8 cellular contexts compared by ENCODE assay signal in the genomic region with DNA sequence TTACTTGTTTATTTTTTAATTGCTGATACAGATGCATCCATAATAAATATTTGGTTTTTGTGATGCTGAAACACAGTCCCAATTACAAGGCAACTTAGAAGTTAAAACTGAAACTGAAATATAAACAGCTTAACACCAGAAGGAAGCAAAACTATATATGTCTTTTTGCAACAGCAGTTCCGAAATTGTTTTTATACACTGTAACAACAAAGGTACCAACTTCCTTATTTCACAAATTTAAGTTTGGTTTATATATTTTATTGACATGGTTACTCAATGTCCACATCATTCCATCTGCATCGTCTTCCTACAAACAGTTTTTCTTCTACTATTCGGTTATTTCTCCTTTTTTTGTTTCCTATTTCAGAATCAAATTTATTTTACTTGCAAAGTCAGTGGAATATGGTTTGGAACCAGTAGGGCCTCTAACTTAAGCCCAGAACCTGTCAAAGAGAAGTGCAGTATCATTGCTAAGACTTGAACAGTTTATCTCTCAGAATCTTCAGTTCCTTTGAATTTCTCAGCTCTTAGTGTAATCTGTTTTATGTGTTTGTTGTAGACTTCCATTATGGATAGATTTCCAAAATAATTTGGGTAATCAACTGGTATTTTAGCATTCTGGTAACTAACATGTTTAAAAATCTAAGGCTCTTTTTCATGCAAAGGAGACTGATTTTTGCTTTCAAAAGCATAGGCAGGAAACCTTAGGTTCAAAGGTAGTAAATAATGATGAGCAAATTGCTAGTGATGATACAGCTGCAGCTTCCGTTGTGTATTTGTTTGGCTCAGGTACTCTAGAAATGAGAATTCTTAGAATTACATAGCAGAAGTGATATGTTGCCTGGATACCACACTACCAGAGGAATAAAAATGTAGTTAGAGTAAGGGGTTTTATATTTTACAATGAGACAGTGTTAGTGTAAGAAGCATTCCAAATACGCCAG. TPM values are rescaled to one million over a fixed set of nuclear protein-coding genes. Genes with fewer than 3 reads are reported as not detected.
A peak's percentile ranks its signal among the peaks of the same experiment; 100 is the strongest.
DNase-seq lines count a peak whose midpoint lies in the region; ATAC-seq and TF ChIP-seq lines count a peak whose summit lies in the region.

No MANE protein-coding gene starts in this region.

- intact Hi-C loops in CD8-positive, alpha-beta T cell (cut with DNase I, micrococcal nuclease), result loop anchor here (1.0 to 10.0 kb wide), 9 partner anchors 8 to 1775 kb away; a partner anchor contains a TSS

- POLR2A ChIA-PET in CD8-positive, alpha-beta T cell (lab: Charles Lee), result interaction anchor here (0.7 to 7.8 kb wide), 7 partner anchors 9 to 33 kb away, joined by 3 to 85 read pairs (median 5); a partner anchor contains a TSS
- POLR2A ChIA-PET in SK-N-SH (lab: Yijun Ruan, JAX), result no interaction called here

- peaks cover 2% of the 10 kb centered on the region for H3K36me3 Mint-ChIP-seq in CD8-positive, alpha-beta T cell
- H3K36me3 Mint-ChIP-seq in stimulated activated naive B cell treated with anti-CD40 and anti-IgM and Interleukin-4, amounts not matched to agents 10 μg/mL and 1 μg/mL and 100 μg/mL, for 72 hours, result peaks cover 4 to 5% of the 10 kb centered on the region in 2 donors

- H3K4me1 Mint-ChIP-seq in CD8-positive, alpha-beta T cell (ENCODE audit: low read depth), result peaks cover 66% of the 10 kb centered on the region
- peaks cover 24 to 60% of the 10 kb centered on the region in 2 donors for H3K4me1 Mint-ChIP-seq in stimulated activated naive B cell treated with anti-CD40 and anti-IgM and Interleukin-4, amounts not matched to agents 10 μg/mL and 1 μg/mL and 100 μg/mL, for 72 hours

- H3K79me2 ChIP-seq in SK-N-SH (ENCODE audit: insufficient read depth), result peaks cover 20% of the 10 kb centered on the region

- H3K9me3 ChIP-seq in CD8-positive, alpha-beta T cell (ENCODE audit: low read length), result no peaks in the 10 kb centered on the region
- H3K9me3 ChIP-seq in adipocyte (ENCODE audit: control insufficient read depth, low read length), result no peaks in the 10 kb centered on the region
- no peaks in the 10 kb centered on the region for H3K9me3 ChIP-seq in SK-N-SH

- no peak for TF ChIP-seq EP300 in SK-N-SH (IDR thresholded peaks at IDR 0.05; ENCODE audit: borderline replicate concordance in 1 of 2, low read depth in 1 of 2, low read length in 1 of 2)

- peak overlapping the region; percentile 84 for H3K4me3 Mint-ChIP-seq in CD8-positive, alpha-beta T cell
- peak overlapping the region; percentile 82 to 83 for H3K4me3 Mint-ChIP-seq in stimulated activated naive B cell treated with anti-CD40 and anti-IgM and Interleukin-4, amounts not matched to agents 10 μg/mL and 1 μg/mL and 100 μg/mL, for 72 hours

- no peak for DNase-seq in CD8-positive, alpha-beta T cell
- DNase-seq in adipocyte (ENCODE audit: low read depth), result no peak
- DNase-seq in stimulated activated naive B cell treated with anti-CD40 and anti-IgM and Interleukin-4, amounts not matched to agents 10 μg/mL and 1 μg/mL and 100 μg/mL, for 72 hours, result no peak
- no peak for DNase-seq in SK-N-SH
- no peak for DNase-seq in T-helper 9 cell
- no peak for DNase-seq in stimulated activated CD4-positive, alpha-beta T cell treated with anti-CD3 and anti-CD28 coated beads, Interleukin-15, amount 100 ng/mL, for 24 hours

- H3K9me3 Mint-ChIP-seq in CD8-positive, alpha-beta T cell, result no peaks in the 10 kb centered on the region
- no peaks in the 10 kb centered on the region for H3K9me3 Mint-ChIP-seq in stimulated activated naive B cell treated with anti-CD40 and anti-IgM and Interleukin-4, amounts not matched to agents 10 μg/mL and 1 μg/mL and 100 μg/mL, for 72 hours

- H3F3A ChIP-seq in SK-N-SH (replicated peaks; ENCODE audit: insufficient read depth), result peaks cover 32% of the 10 kb centered on the region

- peak overlapping the region; percentile 27 for H3K9ac ChIP-seq in adipocyte (ENCODE audit: low read length)
- no peak overlapping the region for H3K9ac ChIP-seq in SK-N-SH

- H3K27me3 ChIP-seq in CD8-positive, alpha-beta T cell (ENCODE audit: insufficient read depth, low read length), result no peaks in the 10 kb centered on the region
- H3K27me3 ChIP-seq in adipocyte (replicated peaks; ENCODE audit: control insufficient read depth, insufficient read depth, low read length) (no peaks in the 10 kb centered on the region), SK-N-SH (ENCODE audit: insufficient read depth) (no peaks in the 10 kb centered on the region)

- no peak for TF ChIP-seq RAD21 in SK-N-SH (IDR thresholded peaks at IDR 0.05; ENCODE audit: low read length)

- peak; percentile 71 for ATAC-seq in CD8-positive, alpha-beta T cell
- ATAC-seq in GM19395 (IDR thresholded peaks at IDR 0.05; ENCODE audit: unreplicated experiment) (peak; percentile 73), HG03439 (IDR thresholded peaks at IDR 0.05; ENCODE audit: unreplicated experiment) (peak; percentile 54)
- ATAC-seq in stimulated activated naive B cell treated with anti-CD40 and anti-IgM and Interleukin-4, amounts not matched to agents 10 μg/mL and 1 μg/mL and 100 μg/mL, for 72 hours (replicated peaks), result peak; percentile 79 to 85

- peak overlapping the region; percentile 80 for H3K27ac ChIP-seq in CD8-positive, alpha-beta T cell (ENCODE audit: low read depth, low read length)
- H3K27ac ChIP-seq in SK-N-SH (ENCODE audit: low read depth in 2 of 2, low read length in 1 of 2), result no peak overlapping the region

- H2AFZ ChIP-seq in SK-N-SH (ENCODE audit: low read depth), result no peak overlapping the region; the same call in 1 of the 2 replicates

- H3K4me1 ChIP-seq in CD8-positive, alpha-beta T cell (ENCODE audit: insufficient read depth, low read length), result peaks cover 53% of the 10 kb centered on the region
- H3K4me1 ChIP-seq in adipocyte (ENCODE audit: control insufficient read depth, insufficient read depth, low read length) (peaks cover 25% of the 10 kb centered on the region), SK-N-SH (ENCODE audit: control insufficient read depth in 1 of 2, insufficient read depth in 2 of 2, low read depth in 1 of 2, low read length in 1 of 2) (peaks cover 0 to 12% of the 10 kb centered on the region in 2 experiments; a peak in 1 of 4 replicates)

- no peak for TF ChIP-seq CTCF in CD8-positive, alpha-beta T cell (IDR thresholded peaks at IDR 0.05)
- no peak for TF ChIP-seq CTCF in SK-N-SH (IDR thresholded peaks at IDR 0.05)

- H3K27ac Mint-ChIP-seq in CD8-positive, alpha-beta T cell, result peak overlapping the region; percentile 92
- H3K27ac Mint-ChIP-seq in stimulated activated naive B cell treated with anti-CD40 and anti-IgM and Interleukin-4, amounts not matched to agents 10 μg/mL and 1 μg/mL and 100 μg/mL, for 72 hours, result peak overlapping the region; percentile 87

- H3K4me3 ChIP-seq in CD8-positive, alpha-beta T cell (ENCODE audit: low read depth, low read length), result peak overlapping the region; percentile 50
- H3K4me3 ChIP-seq in adipocyte (ENCODE audit: low read length), result peak overlapping the region; percentile 44
- H3K4me3 ChIP-seq in SK-N-SH (ENCODE audit: low read depth in 2 of 2, low read length in 1 of 2), result no peak overlapping the region

- no peaks in the 10 kb centered on the region for H3K36me3 ChIP-seq in CD8-positive, alpha-beta T cell (ENCODE audit: insufficient read depth, low read length)
- H3K36me3 ChIP-seq in adipocyte (ENCODE audit: control insufficient read depth, insufficient read depth, low read length, severe bottlenecking), result peaks cover 61% of the 10 kb centered on the region
- H3K36me3 ChIP-seq in SK-N-SH (replicated peaks in 1 of 2; ENCODE audit: control insufficient read depth in 1 of 2, insufficient read depth in 2 of 2, low read length in 1 of 2), result peaks cover 36 to 57% of the 10 kb centered on the region in 2 experiments

- no peaks in the 10 kb centered on the region for H4K20me1 ChIP-seq in SK-N-SH (ENCODE audit: insufficient read depth)

- no peaks in the 10 kb centered on the region for H3K9me2 ChIP-seq in SK-N-SH

- H3K4me2 ChIP-seq in SK-N-SH, result no peak overlapping the region

- H3K27me3 Mint-ChIP-seq in CD8-positive, alpha-beta T cell (ENCODE audit: low read depth), result no peaks in the 10 kb centered on the region
- H3K27me3 Mint-ChIP-seq in stimulated activated naive B cell treated with anti-CD40 and anti-IgM and Interleukin-4, amounts not matched to agents 10 μg/mL and 1 μg/mL and 100 μg/mL, for 72 hours, result no peaks in the 10 kb centered on the region

- WGBS in SK-N-SH (ENCODE audit: low lambda C conversion rate), result 94% methylated on average over 5 of the region's 5 CpGs

- CTCF ChIA-PET in CD8-positive, alpha-beta T cell (lab: Charles Lee), result interaction anchor here (0.9 to 5.5 kb wide), 10 partner anchors 9 to 182 kb away, joined by 3 to 41 read pairs (median 5); no protein-coding TSS in a partner anchor
- CTCF ChIA-PET in SK-N-SH (lab: Yijun Ruan, JAX), result no interaction called here

TF ChIP-seq in SK-N-SH, 30 proteins besides CTCF, POLR2A, EP300 and RAD21:
- TF ChIP-seq GATA2 (CRISPR knock-in tag; IDR thresholded peaks at IDR 0.05) (no peak), TCF12 (IDR thresholded peaks at IDR 0.05) (no peak), SMC3 (IDR thresholded peaks at IDR 0.05; ENCODE audit: low read depth, low read length) (no peak), ELF1 (IDR thresholded peaks at IDR 0.05) (no peak), JUND (IDR thresholded peaks at IDR 0.05) (no peak), FOXJ3 (CRISPR knock-in tag; IDR thresholded peaks at IDR 0.05) (no peak), CHD2 (IDR thresholded peaks at IDR 0.05; ENCODE audit: low read length, partially characterized antibody) (no peak), NRF1 (IDR thresholded peaks at IDR 0.05; ENCODE audit: low read depth, low read length) (no peak)
- TF ChIP-seq, protein P1, sequence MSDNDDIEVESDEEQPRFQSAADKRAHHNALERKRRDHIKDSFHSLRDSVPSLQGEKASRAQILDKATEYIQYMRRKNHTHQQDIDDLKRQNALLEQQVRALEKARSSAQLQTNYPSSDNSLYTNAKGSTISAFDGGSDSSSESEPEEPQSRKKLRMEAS (IDR thresholded peaks at IDR 0.05; ENCODE audit: low read depth), result no peak

RNA-seq across cellular contexts. Expression of a gene that starts 8.2 kb away (rescaled TPM):
- 100 to 1,000 TPM; 748 to 798 TPM for total RNA-seq in CD8-positive, alpha-beta T cell
- polyA plus RNA-seq in SK-N-SH (2012; rRNA removed), result 2,088 and 3,150 TPM in 2 replicates
- 2,445 and 2,787 TPM in 2 replicates for polyA plus RNA-seq in SK-N-SH (2012; cell fraction: cytosol; rRNA removed)
- 1,331 and 2,502 TPM in 2 replicates for polyA plus RNA-seq in SK-N-SH (2012; cell fraction: nucleus; rRNA removed)

Comparison
In these comparisons a context has a peak if more than half of its experiments do, and no peak if none do; other contexts are left out.
1. H3K4me3 ChIP-seq: peak in CD8-positive, alpha-beta T cell (single experiment) and adipocyte (single experiment); none in SK-N-SH (0 of 2).
2. Peak in every context shown above with its lines, with median percentiles within 50 percentile points of each other: ATAC-seq.